Comparison of ENCODE assay signal across 8 cellular contexts in genomic region chr4:169612869-169613859, GRCh38. TPM values are rescaled to one million over a fixed set of nuclear protein-coding genes. Genes with fewer than 3 reads are reported as not detected.
DNase-seq lines count a peak whose midpoint lies in the region; ATAC-seq and TF ChIP-seq lines count a peak whose summit lies in the region.

No MANE protein-coding gene starts in this region.

- 2 to 4% (median 3%) methylated on average over 9 of the region's 9 CpGs for WGBS in adrenal gland, 4 donors

- TF ChIP-seq CTCF in GM12865 (IDR thresholded peaks at IDR 0.05; ENCODE audit: insufficient read depth, low read depth, low read length, missing control alignments) (peak; percentile 70), adrenal gland (IDR thresholded peaks at IDR 0.05) (peak; percentile 53 to 76 (median 62)), vagina (IDR thresholded peaks at IDR 0.05) (peak in 2 of 3 experiments; percentile 51 to 59)

- intact Hi-C loops in adrenal gland (cut with DNase I) (loop anchor here in 1 of 2 donors (10.0 kb wide), 1 partner anchor 432 kb away; no protein-coding TSS in a partner anchor), left cardiac atrium (cut with DNase I) (loop anchor here (5.0 to 10.0 kb wide), 3 partner anchors 92 to 429 kb away; partner anchors contain the start of gene HPF1 (in 1 of the 2)), vagina (cut with DNase I) (loop anchor here (5.0 kb wide), 1 partner anchor 414 kb away; the partner anchor contains the start of gene MFAP3L)

- H3K4me3 ChIP-seq in GM12865 (ENCODE audit: low read depth, low read length) = peak overlapping the region; percentile 95
- H3K4me3 ChIP-seq in adrenal gland = peak overlapping the region in 2 of 4 donors; percentile 71 to 74
- peak overlapping the region; percentile 91 to 92 for H3K4me3 ChIP-seq in vagina

- DNase-seq in GM12865 (ENCODE audit: low read depth) = peak; percentile 79
- peak; percentile 30 for DNase-seq in NCI-H1092 (lab: John Stamatoyannopoulos, UW)
- DNase-seq in SW 1271 (lab: John Stamatoyannopoulos, UW) = peak; percentile 22 to 73
- peak; percentile 58 to 93 (median 74) for DNase-seq in adrenal gland
- DNase-seq in left cardiac atrium = peak; percentile 74
- DNase-seq in pons (ENCODE audit: low spot score) = peak; percentile 96
- DNase-seq in vagina (ENCODE audit: extremely low spot score in 2 of 2) = no peak

- H3K27me3 ChIP-seq in adrenal gland (no peaks in the 10 kb centered on the region), vagina (no peaks in the 10 kb centered on the region)

- H3K36me3 ChIP-seq in adrenal gland (replicated peaks in 1 of 2) (no peaks in the 10 kb centered on the region), vagina (no peaks in the 10 kb centered on the region)

- no peak for TF ChIP-seq POLR2A in adrenal gland (IDR thresholded peaks at IDR 0.05)
- TF ChIP-seq POLR2A in vagina (IDR thresholded peaks at IDR 0.05) = no peak

- ATAC-seq in HG02623 (IDR thresholded peaks at IDR 0.05; ENCODE audit: unreplicated experiment) (peak; percentile 38), left cardiac atrium (peak; percentile 64)

- H3K27ac ChIP-seq in adrenal gland (peak overlapping the region; percentile 22 to 98 (median 96)), vagina (peak overlapping the region; percentile 98)

- H3K9me3 ChIP-seq in adrenal gland (replicated peaks in 1 of 3) (no peaks in the 10 kb centered on the region), vagina (no peaks in the 10 kb centered on the region)

- H3K4me1 ChIP-seq in adrenal gland (replicated peaks in 1 of 2) (peaks cover 0 to 26% of the 10 kb centered on the region in 2 donors), vagina (peaks cover 11% of the 10 kb centered on the region)

RNA-seq across cellular contexts. Expression of gene NEK1, which starts 0.8 kb away (rescaled TPM):
- 10 to 100 TPM in 6 of 8 donors, 1 to 10 TPM in 2; 6.6 to 23.0 (median 12.6) TPM for total RNA-seq in adrenal gland
- 10 to 100 TPM in 1 of 3 donors, 1 to 10 TPM in 2; 4.2 to 14.3 (median 6.9) TPM for polyA plus RNA-seq in adrenal gland
- 10 to 100 TPM; 12.4 to 13.3 TPM for total RNA-seq in left cardiac atrium
- 14.7 TPM for total RNA-seq in vagina

RNA-seq across cellular contexts. Expression of gene CLCN3, which starts 7.2 kb away (rescaled TPM):
- total RNA-seq in adrenal gland = 10 to 100 TPM; 50.9 to 84.8 (median 61.5) TPM
- 100 to 1,000 TPM in 1 of 3 donors, 10 to 100 TPM in 2; 11.9 to 106 (median 13.9) TPM for polyA plus RNA-seq in adrenal gland
- total RNA-seq in left cardiac atrium = 10 to 100 TPM; 38.7 to 42.5 TPM
- total RNA-seq in vagina = 19.6 TPM

Comparison
In these comparisons a context has a peak if more than half of its experiments do, and no peak if none do; other contexts are left out.
1. DNase-seq: peak in GM12865 (single experiment), NCI-H1092 (single experiment), SW 1271 (2 of 2), adrenal gland (7 of 7), left cardiac atrium (single experiment) and pons (single experiment); none in vagina (0 of 2).
2. Peak in every context shown above with its lines, with median percentiles within 50 percentile points of each other: CTCF ChIP-seq.